8 cellular contexts compared by ENCODE assay signal in the genomic region with DNA sequence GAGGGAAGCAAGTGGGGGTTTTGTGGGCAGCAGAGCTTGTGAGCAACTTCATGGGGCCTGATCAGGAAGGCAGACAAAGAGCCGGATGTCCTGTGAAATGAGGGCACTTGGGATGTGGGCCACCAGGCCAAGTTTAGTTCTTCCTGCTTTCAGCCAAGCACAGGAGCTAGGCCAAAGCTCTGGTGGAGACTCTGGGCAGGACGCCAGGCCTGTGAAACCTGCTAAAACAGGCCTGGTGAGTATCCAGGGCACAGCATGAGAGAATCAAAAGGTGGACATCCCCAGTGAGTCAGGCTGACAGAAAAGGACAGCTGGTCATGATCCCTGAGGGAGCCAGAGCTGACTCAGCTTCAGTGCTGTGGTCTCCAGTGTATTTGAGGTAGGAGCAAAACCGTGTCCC.
DNase-seq lines count a peak whose midpoint lies in the region; ATAC-seq and TF ChIP-seq lines count a peak whose summit lies in the region.

No MANE protein-coding gene starts in this region.

- H3K4me3 Mint-ChIP-seq in activated T-cell treated with anti-CD3 and anti-CD28 coated beads, Interleukin-2, amount 50 U/mL, for 4 hours = no peak overlapping the region

- no peak overlapping the region for H2AK5ac ChIP-seq in neuronal stem cell (ENCODE audit: low read depth, low read length)

- H3K4me2 ChIP-seq in neuronal stem cell (ENCODE audit: insufficient read depth, low read length, poor library complexity, severe bottlenecking) = no peak overlapping the region

- H4K91ac ChIP-seq in neuronal stem cell (ENCODE audit: low read depth, low read length, poor library complexity) = no peak overlapping the region

- H4K8ac ChIP-seq in neuronal stem cell (ENCODE audit: low read depth, low read length) = no peak overlapping the region

- in situ Hi-C loops in GM13977 (cut with MboI; ENCODE audit: low pct_unique_long_range_greater_than_20kb, low sequenced_read_pairs, unreplicated experiment) = no loop called here

- H3K9ac ChIP-seq in neuronal stem cell (ENCODE audit: low read depth, low read length, poor library complexity) = no peak overlapping the region

- peaks cover 3% of the 10 kb centered on the region for H3K27me3 Mint-ChIP-seq in activated T-cell treated with anti-CD3 and anti-CD28 coated beads, Interleukin-2, amount 50 U/mL, for 4 hours (ENCODE audit: low read depth)

- no peak for TF ChIP-seq POLR2A in esophagus squamous epithelium (IDR thresholded peaks at IDR 0.05)

- WGBS in esophagus squamous epithelium, 2 donors = 32 to 42% methylated on average over 2 to 3 of the region's 3 CpGs
- WGBS in neuronal stem cell (ENCODE audit: extremely low coverage in 2 of 2, insufficient read length in 2 of 2, insufficient replicate concordance in 1 of 2), 2 donors = no CpG with 5 or more reads among the region's 3 CpGs

- no peak overlapping the region for H3K23ac ChIP-seq in neuronal stem cell (ENCODE audit: low read depth, low read length, poor library complexity)

- peaks cover 7% of the 10 kb centered on the region for H3K9me3 Mint-ChIP-seq in activated T-cell treated with anti-CD3 and anti-CD28 coated beads, Interleukin-2, amount 50 U/mL, for 4 hours

- no peak overlapping the region for H2BK12ac ChIP-seq in neuronal stem cell (ENCODE audit: low read length)

- H3K27me3 ChIP-seq in esophagus squamous epithelium (no peaks in the 10 kb centered on the region), neuronal stem cell (ENCODE audit: control insufficient read depth in 3 of 3, insufficient read depth in 3 of 3, low read depth in 1 of 3, low read length in 3 of 3) (no peaks in the 10 kb centered on the region)

- H2BK120ac ChIP-seq in neuronal stem cell (ENCODE audit: low read depth, low read length) = no peak overlapping the region

- H3K36me3 Mint-ChIP-seq in activated T-cell treated with anti-CD3 and anti-CD28 coated beads, Interleukin-2, amount 50 U/mL, for 4 hours (ENCODE audit: insufficient read depth) = no peaks in the 10 kb centered on the region

- no peak overlapping the region for H3K18ac ChIP-seq in neuronal stem cell (ENCODE audit: low read length)

- TF ChIP-seq CTCF in esophagus squamous epithelium (IDR thresholded peaks at IDR 0.05) (no peak), GM13977 (IDR thresholded peaks at IDR 0.05; ENCODE audit: extremely low read depth, insufficient read depth, missing control alignments) (no peak)

- H3K14ac ChIP-seq in neuronal stem cell (ENCODE audit: low read length) = no peak overlapping the region

- H3K4me1 Mint-ChIP-seq in activated T-cell treated with anti-CD3 and anti-CD28 coated beads, Interleukin-2, amount 50 U/mL, for 4 hours (ENCODE audit: low read depth) = no peaks in the 10 kb centered on the region

- H3K4me3 ChIP-seq in esophagus squamous epithelium = no peak overlapping the region
- no peak overlapping the region for H3K4me3 ChIP-seq in neuronal stem cell (ENCODE audit: low read length in 2 of 2)

- DNase-seq in C1 segment of cervical spinal cord (lab: John Stamatoyannopoulos, UW) = peak in 12 of 14 donors; percentile 2 to 91 (median 44)
- DNase-seq in NCI-H69 (lab: John Stamatoyannopoulos, UW) = peak; percentile 25
- no peak for DNase-seq in esophagus squamous epithelium (lab: John Stamatoyannopoulos, UW)
- DNase-seq in neuronal stem cell (ENCODE audit: low spot score) = no peak
- DNase-seq in NK-92 (lab: John Stamatoyannopoulos, UW; ENCODE audit: unreplicated experiment) = no peak
- DNase-seq in GM13977 (ENCODE audit: low spot score) = no peak
- no peak for DNase-seq in activated T-cell treated with anti-CD3 and anti-CD28 coated beads, Interleukin-2, amount 50 U/mL, for 4 hours

- no peak overlapping the region for H2BK5ac ChIP-seq in neuronal stem cell (ENCODE audit: low read length)

- H2AFZ ChIP-seq in neuronal stem cell (ENCODE audit: low read length) = peak overlapping the region; percentile 15

- H3K79me1 ChIP-seq in neuronal stem cell (ENCODE audit: low read depth, low read length) = no peaks in the 10 kb centered on the region

- no peaks in the 10 kb centered on the region for H3K9me3 ChIP-seq in esophagus squamous epithelium
- H3K9me3 ChIP-seq in neuronal stem cell (replicated peaks in 1 of 2; ENCODE audit: control insufficient read depth in 2 of 2, insufficient read depth in 1 of 2, low read depth in 1 of 2, low read length in 2 of 2) = no peaks in the 10 kb centered on the region

- no peak for ATAC-seq in GM18873 (IDR thresholded peaks at IDR 0.05; ENCODE audit: low FRiP score, unreplicated experiment)
- no peak for ATAC-seq in activated T-cell treated with anti-CD3 and anti-CD28 coated beads, Interleukin-2, amount 50 U/mL, for 4 hours

- peaks cover 0 to 52% (median 21%) of the 10 kb centered on the region in 3 donors for H3K4me1 ChIP-seq in esophagus squamous epithelium
- H3K4me1 ChIP-seq in neuronal stem cell (ENCODE audit: control insufficient read depth in 2 of 2, insufficient read depth in 1 of 2, low read depth in 1 of 2, low read length in 2 of 2) = no peaks in the 10 kb centered on the region

- H3K27ac ChIP-seq in esophagus squamous epithelium (peak overlapping the region; percentile 22 to 70 (median 56)), neuronal stem cell (replicated peaks; ENCODE audit: low read length) (no peak overlapping the region)

- no peak overlapping the region for H3K4ac ChIP-seq in neuronal stem cell (ENCODE audit: low read length)

- no peak overlapping the region for H2BK15ac ChIP-seq in neuronal stem cell (ENCODE audit: low read length)

- intact Hi-C loops in esophagus squamous epithelium (cut with DNase I) = no loop called here

- H3K36me3 ChIP-seq in esophagus squamous epithelium = no peaks in the 10 kb centered on the region
- no peaks in the 10 kb centered on the region for H3K36me3 ChIP-seq in neuronal stem cell (replicated peaks in 1 of 2; ENCODE audit: control insufficient read depth in 2 of 2, insufficient read depth in 2 of 2, low read length in 2 of 2)

Comparison
In these comparisons a context has a peak if more than half of its experiments do, and no peak if none do; other contexts are left out.
1. DNase-seq: peak in C1 segment of cervical spinal cord (12 of 14) and NCI-H69 (single experiment); none in esophagus squamous epithelium (single experiment), neuronal stem cell (single experiment), NK-92 (single experiment), GM13977 (single experiment) and activated T-cell treated with anti-CD3 and anti-CD28 coated beads, Interleukin-2, amount 50 U/mL, for 4 hours (single experiment).